27 cellular contexts compared by ENCODE assay signal in genomic region chr9:96524764-96525163, GRCh38.
"Had no signal": no experiment of that assay in that cellular context is flagged by ENCODE, and none has a peak within 500 bp of the region (broad histone marks: within the 10 kb centered on the region; RNA-seq: fewer than 3 reads in every experiment).

No MANE protein-coding gene starts in this region.

- DNase-seq: effector memory CD4-positive, alpha-beta T cell; foreskin keratinocyte; heart left ventricle; hippocampal formation; left cardiac atrium; left lung; mesendoderm; midbrain; naive thymus-derived CD4-positive, alpha-beta T cell; stimulated activated CD4-positive, alpha-beta T cell treated with anti-CD3 and anti-CD28 coated beads, Interleukin-12 subunit alpha, Interleukin-12 subunit beta, amount 100 ng/mL, for 4 hours; stimulated activated CD4-positive, alpha-beta T cell treated with anti-CD3 and anti-CD28 coated beads, Interleukin-1b, Interleukin-23, amount 100 ng/mL, for 48 hours; stimulated activated CD4-positive, alpha-beta T cell treated with anti-CD3 and anti-CD28 coated beads, Interleukin-4, amount 100 ng/mL, for 1 hour; stimulated activated CD8-positive, alpha-beta memory T cell treated with anti-CD3 and anti-CD28 coated beads, Interleukin-4, amount 100 ng/mL, for 48 hours; stimulated activated naive CD4-positive, alpha-beta T cell; stimulated activated naive CD8-positive, alpha-beta T cell treated with anti-CD3 and anti-CD28 coated beads, Interleukin-15, amount 100 ng/mL, for 72 hours; transverse colon; upper lobe of right lung; uterus had no signal

- H3K36me3 ChIP-seq: left lung, neural progenitor cell, prostate gland, right atrium auricular region, transverse colon, uterus had no signal

- H3K9me3 ChIP-seq: esophagus muscularis mucosa, gastroesophageal sphincter, heart left ventricle, left lung, prostate gland, right atrium auricular region, suprapubic skin, transverse colon, upper lobe of right lung, uterus had no signal

- H3K27me3 ChIP-seq: esophagus muscularis mucosa, foreskin keratinocyte, gastroesophageal sphincter, heart left ventricle, left lung, neural progenitor cell, right atrium auricular region, suprapubic skin, transverse colon, upper lobe of right lung, uterus had no signal

- H3K4me2 ChIP-seq: neural progenitor cell, smooth muscle cell had no signal

- H3K9ac ChIP-seq: neural progenitor cell had no signal

- H3K4me3 ChIP-seq: esophagus muscularis mucosa, gastroesophageal sphincter, heart left ventricle, left lung, neural progenitor cell, prostate gland, right atrium auricular region, smooth muscle cell, suprapubic skin, transverse colon, upper lobe of right lung, uterus had no signal

- FAIRE-seq: endothelial cell of umbilical vein, islet of Langerhans had no signal

- H3K27ac ChIP-seq: esophagus muscularis mucosa, foreskin keratinocyte, left lung, neural progenitor cell, prostate gland, suprapubic skin, transverse colon had no signal

- H3K4me1 ChIP-seq: foreskin keratinocyte, gastroesophageal sphincter, left lung, neural progenitor cell, prostate gland, suprapubic skin, transverse colon, uterus had no signal

- ATAC-seq: foreskin keratinocyte; gastroesophageal sphincter; heart left ventricle; left cardiac atrium; left lung; naive thymus-derived CD4-positive, alpha-beta T cell; stimulated activated naive CD8-positive, alpha-beta T cell treated with anti-CD3 and anti-CD28 coated beads, Interleukin-15, amount 100 ng/mL, for 72 hours; upper lobe of right lung had no signal

- H2AFZ ChIP-seq: neural progenitor cell had no signal
